In the genomic region with DNA sequence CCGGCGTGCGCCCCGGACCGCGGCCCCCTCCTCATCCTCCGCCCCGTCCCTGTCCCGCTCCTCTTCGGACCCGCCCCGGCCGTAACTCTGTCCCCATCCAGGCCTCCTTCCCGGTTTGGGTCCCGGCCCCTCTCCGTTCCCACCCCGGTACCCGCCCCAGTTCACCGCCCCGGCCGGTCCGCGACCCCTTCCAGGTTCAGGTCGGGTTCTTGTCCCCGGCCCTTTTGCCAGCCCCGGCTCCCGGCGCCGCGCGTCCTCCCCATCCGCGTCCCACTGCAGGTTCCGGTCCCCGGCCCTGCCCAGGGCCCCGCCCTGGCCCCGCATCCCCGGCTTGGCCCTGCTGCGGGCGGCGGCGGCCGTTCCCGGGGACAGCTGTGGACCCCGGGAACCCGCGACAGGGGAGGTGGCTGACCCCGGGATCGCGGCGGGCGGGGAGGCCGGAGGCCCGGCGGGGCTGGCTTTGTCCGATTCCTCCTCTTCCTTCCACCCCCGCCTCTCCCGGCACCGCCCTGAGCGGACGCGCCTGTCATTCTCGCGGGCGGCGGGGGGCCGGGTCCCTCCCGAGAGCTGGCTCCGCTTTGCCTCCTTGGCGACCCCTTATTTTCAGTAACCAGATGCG, we compare ENCODE assay signal across 8 cellular contexts. TPM values are rescaled to one million over a fixed set of nuclear protein-coding genes. Genes with fewer than 3 reads are reported as not detected.
DNase-seq lines count a peak whose midpoint lies in the region; ATAC-seq and TF ChIP-seq lines count a peak whose summit lies in the region.

No MANE protein-coding gene starts in this region.

- no peaks in the 10 kb centered on the region for H3K9me3 ChIP-seq in neural cell (ENCODE audit: low read length)

- H3K27ac Mint-ChIP-seq in activated T-helper 1 cell treated with anti-CD3 and anti-CD28 coated beads, Interleukin-12 subunit alpha, Interleukin-12 subunit beta, Interleukin-2, Interleukin-4 antibody, amounts not matched to agents 30 ng/mL and 10 ng/mL and 1 ng/mL, durations not matched to agents 14 hours and 24 hours and 36 hours = peak overlapping the region; percentile 48

- no peak for TF ChIP-seq EP300 in neural cell (conservative IDR thresholded peaks at IDR 0.05; ENCODE audit: poor library complexity, severe bottlenecking)

- peak overlapping the region; percentile 51 for H2AFZ ChIP-seq in neural cell (ENCODE audit: low read depth, low read length)

- H3F3A ChIP-seq in neural cell (ENCODE audit: insufficient read depth, low read length, poor library complexity, severe bottlenecking) = no peaks in the 10 kb centered on the region

- H3K9me2 ChIP-seq in neural cell (ENCODE audit: insufficient read depth, low read length) = no peaks in the 10 kb centered on the region

- no peaks in the 10 kb centered on the region for H3K27me3 ChIP-seq in neural cell (ENCODE audit: insufficient read depth, low read depth, low read length)

- peaks cover 20% of the 10 kb centered on the region for H3K4me1 Mint-ChIP-seq in activated T-helper 1 cell treated with anti-CD3 and anti-CD28 coated beads, Interleukin-12 subunit alpha, Interleukin-12 subunit beta, Interleukin-2, Interleukin-4 antibody, amounts not matched to agents 30 ng/mL and 10 ng/mL and 1 ng/mL, durations not matched to agents 14 hours and 24 hours and 36 hours (ENCODE audit: low read depth)

- peak overlapping the region; percentile 63 for H3K4me2 ChIP-seq in neural cell (ENCODE audit: low read length)

- no peak for TF ChIP-seq RAD21 in neural cell (conservative IDR thresholded peaks at IDR 0.05)

- H3K27ac ChIP-seq in neural cell (ENCODE audit: low read length) = peak overlapping the region; percentile 88

- ATAC-seq in GM21619 (IDR thresholded peaks at IDR 0.05; ENCODE audit: unreplicated experiment) = peak; percentile 24

- H3K27me3 Mint-ChIP-seq in activated T-helper 1 cell treated with anti-CD3 and anti-CD28 coated beads, Interleukin-12 subunit alpha, Interleukin-12 subunit beta, Interleukin-2, Interleukin-4 antibody, amounts not matched to agents 30 ng/mL and 10 ng/mL and 1 ng/mL, durations not matched to agents 14 hours and 24 hours and 36 hours (ENCODE audit: insufficient read depth) = no peaks in the 10 kb centered on the region

- H3K36me3 ChIP-seq in neural cell (ENCODE audit: insufficient read depth, low read length) = no peaks in the 10 kb centered on the region

- TF ChIP-seq CTCF in foreskin fibroblast (IDR thresholded peaks at IDR 0.05; ENCODE audit: low read depth, low read length) (no peak), neural cell (IDR thresholded peaks at IDR 0.05; ENCODE audit: poor library complexity, severe bottlenecking) (peak; percentile 2)

- H3K4me3 ChIP-seq in foreskin fibroblast (ENCODE audit: low read depth in 1 of 2, low read length in 2 of 2) = peak overlapping the region; percentile 69 to 76
- peak overlapping the region; percentile 89 for H3K4me3 ChIP-seq in neural cell (ENCODE audit: low read length)

- no peaks in the 10 kb centered on the region for H3K9me3 Mint-ChIP-seq in activated T-helper 1 cell treated with anti-CD3 and anti-CD28 coated beads, Interleukin-12 subunit alpha, Interleukin-12 subunit beta, Interleukin-2, Interleukin-4 antibody, amounts not matched to agents 30 ng/mL and 10 ng/mL and 1 ng/mL, durations not matched to agents 14 hours and 24 hours and 36 hours

- peak; percentile 46 for DNase-seq in ELF-1 (ENCODE audit: low read depth, low spot score)
- peak; percentile 26 for DNase-seq in NAMALWA (ENCODE audit: low spot score)
- peak; percentile 53 for DNase-seq in activated T-helper 1 cell treated with anti-CD3 and anti-CD28 coated beads, Interleukin-12 subunit alpha, Interleukin-12 subunit beta, Interleukin-2, Interleukin-4 antibody, amounts not matched to agents 30 ng/mL and 10 ng/mL and 1 ng/mL, durations not matched to agents 14 hours and 24 hours and 36 hours (ENCODE audit: low spot score)
- peak; percentile 33 to 69 for DNase-seq in foreskin fibroblast
- DNase-seq in ureter (ENCODE audit: low spot score) = peak; percentile 68
- DNase-seq in SIG-M5 treated with dmso at 0.1 percent for 504 hours (lab: John Stamatoyannopoulos, UW; ENCODE audit: unreplicated experiment) = no peak

- H3K4me3 Mint-ChIP-seq in activated T-helper 1 cell treated with anti-CD3 and anti-CD28 coated beads, Interleukin-12 subunit alpha, Interleukin-12 subunit beta, Interleukin-2, Interleukin-4 antibody, amounts not matched to agents 30 ng/mL and 10 ng/mL and 1 ng/mL, durations not matched to agents 14 hours and 24 hours and 36 hours = peak overlapping the region; percentile 89

- intact Hi-C loops in activated T-helper 1 cell treated with anti-CD3 and anti-CD28 coated beads, Interleukin-12 subunit alpha, Interleukin-12 subunit beta, Interleukin-2, Interleukin-4 antibody, amounts not matched to agents 30 ng/mL and 10 ng/mL and 1 ng/mL, durations not matched to agents 14 hours and 24 hours and 36 hours (cut with micrococcal nuclease) = loop anchor here (1.0 to 2.0 kb wide), 3 partner anchors 67 to 291 kb away; partner anchors contain the start of genes BAG5, COA8, XRCC3 and ZFYVE21

- peak overlapping the region; percentile 97 for H3K9ac ChIP-seq in neural cell (ENCODE audit: low read length)

- peaks cover 4% of the 10 kb centered on the region for H4K20me1 ChIP-seq in neural cell (ENCODE audit: insufficient read depth)

- peaks cover 13% of the 10 kb centered on the region for H3K36me3 Mint-ChIP-seq in activated T-helper 1 cell treated with anti-CD3 and anti-CD28 coated beads, Interleukin-12 subunit alpha, Interleukin-12 subunit beta, Interleukin-2, Interleukin-4 antibody, amounts not matched to agents 30 ng/mL and 10 ng/mL and 1 ng/mL, durations not matched to agents 14 hours and 24 hours and 36 hours (ENCODE audit: low read depth)

- H3K79me2 ChIP-seq in neural cell (replicated peaks; ENCODE audit: insufficient read depth, low read length) = peaks cover 59% of the 10 kb centered on the region

TF ChIP-seq in neural cell, 6 proteins besides CTCF, POLR2A, EP300 and RAD21:
- TF ChIP-seq TAF1 (IDR thresholded peaks at IDR 0.05; ENCODE audit: low read depth) (no peak), MXI1 (conservative IDR thresholded peaks at IDR 0.05; ENCODE audit: poor library complexity, severe bottlenecking) (no peak), SMC3 (conservative IDR thresholded peaks at IDR 0.05; ENCODE audit: poor library complexity) (no peak), EZH2 (IDR thresholded peaks at IDR 0.05; ENCODE audit: borderline replicate concordance, insufficient read depth, low read length, poor library complexity, severe bottlenecking) (no peak), POLR2AphosphoS5 (IDR thresholded peaks at IDR 0.05) (no peak)
- TF ChIP-seq, protein P1, sequence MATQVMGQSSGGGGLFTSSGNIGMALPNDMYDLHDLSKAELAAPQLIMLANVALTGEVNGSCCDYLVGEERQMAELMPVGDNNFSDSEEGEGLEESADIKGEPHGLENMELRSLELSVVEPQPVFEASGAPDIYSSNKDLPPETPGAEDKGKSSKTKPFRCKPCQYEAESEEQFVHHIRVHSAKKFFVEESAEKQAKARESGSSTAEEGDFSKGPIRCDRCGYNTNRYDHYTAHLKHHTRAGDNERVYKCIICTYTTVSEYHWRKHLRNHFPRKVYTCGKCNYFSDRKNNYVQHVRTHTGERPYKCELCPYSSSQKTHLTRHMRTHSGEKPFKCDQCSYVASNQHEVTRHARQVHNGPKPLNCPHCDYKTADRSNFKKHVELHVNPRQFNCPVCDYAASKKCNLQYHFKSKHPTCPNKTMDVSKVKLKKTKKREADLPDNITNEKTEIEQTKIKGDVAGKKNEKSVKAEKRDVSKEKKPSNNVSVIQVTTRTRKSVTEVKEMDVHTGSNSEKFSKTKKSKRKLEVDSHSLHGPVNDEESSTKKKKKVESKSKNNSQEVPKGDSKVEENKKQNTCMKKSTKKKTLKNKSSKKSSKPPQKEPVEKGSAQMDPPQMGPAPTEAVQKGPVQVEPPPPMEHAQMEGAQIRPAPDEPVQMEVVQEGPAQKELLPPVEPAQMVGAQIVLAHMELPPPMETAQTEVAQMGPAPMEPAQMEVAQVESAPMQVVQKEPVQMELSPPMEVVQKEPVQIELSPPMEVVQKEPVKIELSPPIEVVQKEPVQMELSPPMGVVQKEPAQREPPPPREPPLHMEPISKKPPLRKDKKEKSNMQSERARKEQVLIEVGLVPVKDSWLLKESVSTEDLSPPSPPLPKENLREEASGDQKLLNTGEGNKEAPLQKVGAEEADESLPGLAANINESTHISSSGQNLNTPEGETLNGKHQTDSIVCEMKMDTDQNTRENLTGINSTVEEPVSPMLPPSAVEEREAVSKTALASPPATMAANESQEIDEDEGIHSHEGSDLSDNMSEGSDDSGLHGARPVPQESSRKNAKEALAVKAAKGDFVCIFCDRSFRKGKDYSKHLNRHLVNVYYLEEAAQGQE (IDR thresholded peaks at IDR 0.05; ENCODE audit: borderline replicate concordance) = no peak

RNA-seq across cellular contexts. Expression of gene KLC1, which starts 0.6 kb away (rescaled TPM):
- total RNA-seq in activated T-helper 1 cell treated with anti-CD3 and anti-CD28 coated beads, Interleukin-12 subunit alpha, Interleukin-12 subunit beta, Interleukin-2, Interleukin-4 antibody, amounts not matched to agents 30 ng/mL and 10 ng/mL and 1 ng/mL, durations not matched to agents 14 hours and 24 hours and 36 hours = 148 and 150 TPM in 2 replicates
- polyA plus RNA-seq in neural cell = 1,243 and 1,272 TPM in 2 replicates
- 589 and 744 TPM in 2 replicates for polyA minus RNA-seq in neural cell
- total RNA-seq in ureter = 179 TPM
